21 cellular contexts compared by ENCODE assay signal in the genomic region with DNA sequence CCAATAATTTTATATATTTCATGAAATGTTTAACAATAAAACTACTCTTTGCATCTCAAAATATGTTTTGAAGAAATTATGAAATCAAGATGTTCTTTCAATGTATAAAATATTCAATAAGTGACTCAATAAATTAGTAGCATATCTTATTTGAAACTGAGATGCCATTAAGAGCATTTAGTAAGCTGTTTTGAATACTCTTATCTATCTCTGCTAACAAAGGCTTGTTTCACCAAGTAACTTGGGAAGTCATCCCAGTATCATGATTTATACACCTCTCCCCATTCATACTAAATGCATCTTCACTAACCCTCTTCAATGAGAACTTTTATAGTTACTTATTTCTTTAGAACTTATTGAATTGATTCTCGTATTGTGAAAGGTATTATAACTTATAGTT.
"Had no signal": no experiment of that assay in that cellular context is flagged by ENCODE, and none has a peak within 500 bp of the region (broad histone marks: within the 10 kb centered on the region; RNA-seq: fewer than 3 reads in every experiment).

No MANE protein-coding gene starts in this region.

- ATAC-seq: activated CD4-positive, alpha-beta T cell treated with anti-CD3 and anti-CD28 coated beads for 36 hours; activated T-cell treated with anti-CD3 and anti-CD28 coated beads, Interleukin-2, amount 50 U/mL, for 72 hours; stimulated activated naive CD8-positive, alpha-beta T cell treated with anti-CD3 and anti-CD28 coated beads, Interleukin-15, Interleukin-2, amounts not matched to agents 100 U/mL and 50 U/mL, for 24 hours had no signal

- H3K9me3 ChIP-seq: esophagus squamous epithelium, gastroesophageal sphincter, neutrophil, right lobe of liver, thoracic aorta had no signal

- DNase-seq: activated CD4-positive, alpha-beta T cell treated with anti-CD3 and anti-CD28 coated beads for 36 hours; activated CD4-positive, CD25-positive, alpha-beta regulatory T cell; activated naive CD4-positive, alpha-beta T cell treated with Interleukin-2 at 50 U/mL for 16 hours; activated T-cell treated with anti-CD3 and anti-CD28 coated beads for 4 hours; activated T-cell treated with anti-CD3 and anti-CD28 coated beads, Interleukin-2, amount 50 U/mL, for 72 hours; aorta; central memory CD4-positive, alpha-beta T cell; esophagus squamous epithelium; left cardiac atrium; naive B cell; nephron progenitor cell; right lobe of liver; stimulated activated CD4-positive, alpha-beta T cell treated with anti-CD3 and anti-CD28 coated beads, Interleukin-12 subunit alpha, Interleukin-12 subunit beta, amount 100 ng/mL, for 4 hours; stimulated activated CD4-positive, alpha-beta T cell treated with anti-CD3 and anti-CD28 coated beads, Interleukin-4, amount 100 ng/mL, for 1 hour; stimulated activated naive CD8-positive, alpha-beta T cell treated with anti-CD3 and anti-CD28 coated beads, Interleukin-15, Interleukin-2, amounts not matched to agents 100 U/mL and 50 U/mL, for 24 hours; T-helper 1 cell had no signal

- H3K36me3 ChIP-seq: esophagus squamous epithelium, gastroesophageal sphincter, neutrophil, right lobe of liver, thoracic aorta had no signal

- H3K27me3 ChIP-seq: esophagus squamous epithelium, gastroesophageal sphincter, hepatocyte, neutrophil, right lobe of liver had no signal

- H3K4me3 ChIP-seq: esophagus squamous epithelium, gastroesophageal sphincter, hepatocyte, right lobe of liver, thoracic aorta had no signal

- H3K27ac ChIP-seq: epithelial cell of prostate, hepatocyte, neutrophil, right lobe of liver had no signal
